ENCODE assay signal across 30 cellular contexts in the genomic region with DNA sequence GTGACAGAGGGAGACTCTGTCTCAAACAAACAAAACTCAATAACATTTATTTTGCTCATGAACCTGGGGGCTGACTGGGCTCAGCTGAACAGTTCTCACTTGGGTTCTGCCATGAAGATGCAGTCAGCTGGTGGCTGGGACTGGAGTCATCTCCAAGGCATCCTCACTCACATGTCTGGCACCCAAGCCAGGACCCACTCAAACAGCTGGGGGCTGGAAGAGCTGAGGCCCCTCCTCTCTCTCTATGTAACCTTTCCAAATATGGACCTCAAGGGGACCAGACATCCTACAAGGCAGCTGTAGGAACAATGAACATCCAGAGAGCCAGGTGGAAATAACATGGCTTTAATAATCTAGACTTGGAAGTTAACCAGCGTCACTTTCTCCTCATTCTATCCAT.
"Had no signal": no experiment of that assay in that cellular context is flagged by ENCODE, and none has a peak within 500 bp of the region (broad histone marks: within the 10 kb centered on the region; RNA-seq: fewer than 3 reads in every experiment).

No MANE protein-coding gene starts in this region.

- H3K27ac Mint-ChIP-seq: activated CD4-positive, alpha-beta memory T cell treated with anti-CD3 and anti-CD28 coated beads, Interleukin-2, amount 10 ng/mL, durations not matched to agents 7 days and 5 days; activated CD8-positive, alpha-beta memory T cell treated with anti-CD3 and anti-CD28 coated beads, Interleukin-2, amount 10 ng/mL, durations not matched to agents 7 days and 5 days; activated naive CD4-positive, alpha-beta T cell treated with anti-CD3 and anti-CD28 coated beads, Interleukin-2, amount 50 U/mL, for 24 hours; activated naive CD8-positive, alpha-beta T cell treated with anti-CD3 and anti-CD28 coated beads, Interleukin-2, amount 10 ng/mL, durations not matched to agents 7 days and 5 days had no signal

- H3K4me3 ChIP-seq: ascending aorta, cardiac muscle cell had no signal

- H3K27ac ChIP-seq: ascending aorta, cardiac muscle cell, WERI-Rb-1 had no signal

- H3K27me3 Mint-ChIP-seq: activated CD8-positive, alpha-beta memory T cell treated with anti-CD3 and anti-CD28 coated beads, Interleukin-2, amount 10 ng/mL, durations not matched to agents 7 days and 5 days; activated naive CD4-positive, alpha-beta T cell treated with anti-CD3 and anti-CD28 coated beads, Interleukin-2, amount 50 U/mL, for 24 hours; central memory CD8-positive, alpha-beta T cell had no signal

- H3K4me1 Mint-ChIP-seq: activated CD4-positive, alpha-beta memory T cell treated with anti-CD3 and anti-CD28 coated beads, Interleukin-2, amount 10 ng/mL, durations not matched to agents 7 days and 5 days; activated CD8-positive, alpha-beta memory T cell treated with anti-CD3 and anti-CD28 coated beads, Interleukin-2, amount 10 ng/mL, durations not matched to agents 7 days and 5 days; activated naive CD4-positive, alpha-beta T cell treated with anti-CD3 and anti-CD28 coated beads, Interleukin-2, amount 50 U/mL, for 24 hours; activated naive CD8-positive, alpha-beta T cell treated with anti-CD3 and anti-CD28 coated beads, Interleukin-2, amount 10 ng/mL, durations not matched to agents 7 days and 5 days; central memory CD8-positive, alpha-beta T cell had no signal

- DNase-seq: activated CD4-positive, alpha-beta memory T cell treated with anti-CD3 and anti-CD28 coated beads, Interleukin-2, amount 10 ng/mL, durations not matched to agents 7 days and 5 days; activated CD4-positive, alpha-beta T cell treated with anti-CD3 and anti-CD28 coated beads for 1 hour; activated CD4-positive, alpha-beta T cell treated with anti-CD3 and anti-CD28 coated beads for 48 hours; activated CD4-positive, CD25-positive, alpha-beta regulatory T cell; activated CD8-positive, alpha-beta memory T cell treated with anti-CD3 and anti-CD28 coated beads for 24 hours; activated CD8-positive, alpha-beta memory T cell treated with anti-CD3 and anti-CD28 coated beads, Interleukin-2, amount 10 ng/mL, durations not matched to agents 7 days and 5 days; activated CD8-positive, alpha-beta memory T cell treated with anti-CD3 and anti-CD28 coated beads, Interleukin-2, amount 50 U/mL, for 48 hours; activated effector memory CD4-positive, alpha-beta T cell treated with Interleukin-2 at 50 U/mL for 16 hours; activated naive CD8-positive, alpha-beta T cell treated with anti-CD3 and anti-CD28 coated beads, Interleukin-2, amount 10 ng/mL, durations not matched to agents 7 days and 5 days; activated T-cell treated with anti-CD3 and anti-CD28 coated beads, Interleukin-2, amount 50 U/mL, for 48 hours; amygdala; Karpas-422; KBM-7; NCI-H1105; NCI-H1417 treated with DMSO at 0.1 percent for 48 hours; NCI-H1694 treated with DMSO at 0.1 percent for 48 hours; NCI-H2029; NCI-H345; NCI-H524 treated with DMSO at 0.1 percent for 48 hours; OCI-M1; Right ventricle myocardium superior; SW 1271; T-helper 1 cell; T-helper 2 cell; T-helper 9 cell; WERI-Rb-1 had no signal

- H3K4me3 Mint-ChIP-seq: activated CD4-positive, alpha-beta memory T cell treated with anti-CD3 and anti-CD28 coated beads, Interleukin-2, amount 10 ng/mL, durations not matched to agents 7 days and 5 days; activated CD8-positive, alpha-beta memory T cell treated with anti-CD3 and anti-CD28 coated beads, Interleukin-2, amount 10 ng/mL, durations not matched to agents 7 days and 5 days; activated naive CD4-positive, alpha-beta T cell treated with anti-CD3 and anti-CD28 coated beads, Interleukin-2, amount 50 U/mL, for 24 hours; activated naive CD8-positive, alpha-beta T cell treated with anti-CD3 and anti-CD28 coated beads, Interleukin-2, amount 10 ng/mL, durations not matched to agents 7 days and 5 days; central memory CD8-positive, alpha-beta T cell had no signal

- H3K4me1 ChIP-seq: ascending aorta had no signal

- H3K36me3 ChIP-seq: ascending aorta, cardiac muscle cell, WERI-Rb-1 had no signal

- ATAC-seq: activated CD8-positive, alpha-beta memory T cell treated with anti-CD3 and anti-CD28 coated beads, Interleukin-2, amount 10 ng/mL, durations not matched to agents 7 days and 5 days had no signal

- H3K9me3 Mint-ChIP-seq: activated CD4-positive, alpha-beta memory T cell treated with anti-CD3 and anti-CD28 coated beads, Interleukin-2, amount 10 ng/mL, durations not matched to agents 7 days and 5 days; activated naive CD4-positive, alpha-beta T cell treated with anti-CD3 and anti-CD28 coated beads, Interleukin-2, amount 50 U/mL, for 24 hours; activated naive CD8-positive, alpha-beta T cell treated with anti-CD3 and anti-CD28 coated beads, Interleukin-2, amount 10 ng/mL, durations not matched to agents 7 days and 5 days; central memory CD8-positive, alpha-beta T cell had no signal

- H3K9me3 ChIP-seq: ascending aorta had no signal

- H3K36me3 Mint-ChIP-seq: activated CD8-positive, alpha-beta memory T cell treated with anti-CD3 and anti-CD28 coated beads, Interleukin-2, amount 10 ng/mL, durations not matched to agents 7 days and 5 days; activated naive CD4-positive, alpha-beta T cell treated with anti-CD3 and anti-CD28 coated beads, Interleukin-2, amount 50 U/mL, for 24 hours; activated naive CD8-positive, alpha-beta T cell treated with anti-CD3 and anti-CD28 coated beads, Interleukin-2, amount 10 ng/mL, durations not matched to agents 7 days and 5 days had no signal

- H3K27me3 ChIP-seq: ascending aorta, cardiac muscle cell had no signal
